Comparison of ENCODE assay signal across 8 cellular contexts in the genomic region with DNA sequence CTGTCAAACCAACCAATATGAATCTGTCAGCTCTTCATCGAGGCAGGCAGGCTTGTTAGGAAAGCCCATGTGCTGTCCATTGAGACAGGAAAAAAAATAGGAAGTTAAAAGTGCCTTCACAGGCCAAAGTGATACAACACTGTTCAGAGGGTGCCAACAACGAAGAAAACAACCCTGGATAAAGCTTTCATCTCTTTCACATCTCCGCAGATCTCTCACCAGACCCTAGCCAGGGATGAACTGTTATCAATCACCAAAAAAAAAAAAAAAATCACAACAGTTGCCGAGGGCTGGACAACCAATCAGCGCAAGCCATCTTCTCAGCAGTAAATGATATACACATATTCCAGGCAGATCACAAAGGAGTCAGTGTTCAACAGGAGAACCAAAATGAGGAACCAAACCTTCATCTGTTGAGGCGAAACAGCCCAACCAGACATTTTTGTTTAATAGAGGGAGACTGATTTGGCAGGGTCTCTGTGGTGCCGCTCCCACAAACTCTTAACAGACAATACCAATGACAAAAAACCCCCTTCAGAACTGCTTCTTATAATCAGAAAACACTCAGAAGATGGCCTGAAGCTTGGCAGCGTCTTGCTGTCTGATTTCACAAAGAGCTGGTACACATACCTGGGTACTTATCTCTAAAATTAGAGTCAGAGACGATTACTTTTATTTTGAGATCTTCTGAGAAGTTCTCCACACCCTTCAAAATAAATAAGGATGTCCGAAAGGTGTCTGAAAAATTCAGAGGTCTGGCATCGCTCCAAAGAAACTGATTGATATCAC. TPM values are rescaled to one million over a fixed set of nuclear protein-coding genes. Genes with fewer than 3 reads are reported as not detected.
DNase-seq lines count a peak whose midpoint lies in the region; ATAC-seq and TF ChIP-seq lines count a peak whose summit lies in the region.

No MANE protein-coding gene starts in this region.

- peaks cover 18% of the 10 kb centered on the region for H3K36me3 ChIP-seq in DND-41 (ENCODE audit: insufficient read depth, low read length)
- peaks cover 20% of the 10 kb centered on the region for H3K36me3 ChIP-seq in brain microvascular endothelial cell (replicated peaks)

- H3K4me1 ChIP-seq in DND-41 (ENCODE audit: insufficient read depth, low read length) = peaks cover 67% of the 10 kb centered on the region

- intact Hi-C loops in natural killer cell (cut with micrococcal nuclease) = loop anchor here (5.0 kb wide), 1 partner anchor 168 kb away; the partner anchor contains the start of gene HEXIM1

- no peaks in the 10 kb centered on the region for H3K9me3 ChIP-seq in DND-41 (ENCODE audit: insufficient read depth, low read length, severe bottlenecking)

- H3K36me3 Mint-ChIP-seq in natural killer cell = no peaks in the 10 kb centered on the region

- peaks cover 65% of the 10 kb centered on the region for H3K79me2 ChIP-seq in DND-41 (ENCODE audit: insufficient read depth, low read length)

- no peak for DNase-seq in DND-41
- DNase-seq in M059J (ENCODE audit: low read depth) = peak; percentile 17
- DNase-seq in brain microvascular endothelial cell = no peak
- DNase-seq in natural killer cell = no peak
- no peak for DNase-seq in NCI-H2171 (lab: John Stamatoyannopoulos, UW)
- no peak for DNase-seq in DMS79 (lab: John Stamatoyannopoulos, UW)

- peak overlapping the region in 1 of 2 experiments; percentile 71; a peak in 2 of 4 replicates for H3K4me3 ChIP-seq in DND-41 (ENCODE audit: low read depth in 1 of 2, low read length in 2 of 2)
- peak overlapping the region; percentile 96 for H3K4me3 ChIP-seq in brain microvascular endothelial cell (ENCODE audit: low read depth, low read length)

- H3K4me1 Mint-ChIP-seq in natural killer cell = peaks cover 81 to 82% of the 10 kb centered on the region in 2 donors

- H3K27me3 ChIP-seq in DND-41 (ENCODE audit: insufficient read depth, low read length, poor library complexity) (no peaks in the 10 kb centered on the region), brain microvascular endothelial cell (replicated peaks) (no peaks in the 10 kb centered on the region)

- no peaks in the 10 kb centered on the region for H3K9me3 Mint-ChIP-seq in natural killer cell

- ATAC-seq in DND-41 (ENCODE audit: insufficient read depth, low read depth) (no peak), natural killer cell (no peak), HG03439 (IDR thresholded peaks at IDR 0.05; ENCODE audit: unreplicated experiment) (no peak), GM18498 (IDR thresholded peaks at IDR 0.05; ENCODE audit: unreplicated experiment) (no peak)

- H3K27ac ChIP-seq in DND-41 (ENCODE audit: low read length) (peak overlapping the region; percentile 57), brain microvascular endothelial cell (no peak overlapping the region)

- peak overlapping the region; percentile 74 for H3K4me2 ChIP-seq in DND-41 (ENCODE audit: insufficient read depth, low read length)

- no peak overlapping the region for H2AFZ ChIP-seq in DND-41 (ENCODE audit: low read depth, low read length)

- no peak for TF ChIP-seq CTCF in DND-41 (IDR thresholded peaks at IDR 0.05; ENCODE audit: borderline replicate concordance, extremely low read depth, low read length, poor library complexity, severe bottlenecking)
- TF ChIP-seq CTCF in brain microvascular endothelial cell (IDR thresholded peaks at IDR 0.05; ENCODE audit: low read depth, low read length, missing control alignments) = no peak
- TF ChIP-seq CTCF in natural killer cell (IDR thresholded peaks at IDR 0.05) = no peak

- H3K4me3 Mint-ChIP-seq in natural killer cell = peak overlapping the region; percentile 89

- H3K9ac ChIP-seq in DND-41 (ENCODE audit: low read depth, low read length) = peak overlapping the region; percentile 82

- H4K20me1 ChIP-seq in DND-41 (ENCODE audit: insufficient read depth, low read length) = peaks cover 3% of the 10 kb centered on the region; the same call in 1 of the 2 replicates

- H3K27me3 Mint-ChIP-seq in natural killer cell (ENCODE audit: low read depth in 2 of 2) = no peaks in the 10 kb centered on the region

- in situ Hi-C loops in brain microvascular endothelial cell (cut with HindIII; ENCODE audit: low pct_ligation_motif_present, low sequenced_read_pairs) = no loop called here

- peak overlapping the region; percentile 91 to 92 for H3K27ac Mint-ChIP-seq in natural killer cell

RNA-seq across cellular contexts. Expression of gene MAP3K14, which starts 1.9 kb away (rescaled TPM):
- 5.3 and 10.1 TPM in 2 replicates for total RNA-seq in M059J (2014; rRNA removed; shearing (Covaris generic))
- 10 to 100 TPM; 28.0 to 31.9 (median 31.6) TPM for total RNA-seq in natural killer cell

RNA-seq across cellular contexts. Expression of gene SPATA32, which starts 53.1 kb away (rescaled TPM):
- not detected in 2 replicates for total RNA-seq in M059J (2014; rRNA removed; shearing (Covaris generic))
- total RNA-seq in natural killer cell = under 1 TPM in 1 of 3 donors, not detected in 2; 0.43 TPM
